ENCODE assay signal across 8 cellular contexts in genomic region chrX:39613508-39613921, GRCh38.
DNase-seq lines count a peak whose midpoint lies in the region; ATAC-seq lines count a peak whose summit lies in the region.

No MANE protein-coding gene starts in this region.

- peak; percentile 16 to 23 for ATAC-seq in activated T-cell treated with anti-CD3 and anti-CD28 coated beads, Interleukin-2, amount 50 U/mL, for 72 hours (replicated peaks in 1 of 2)
- ATAC-seq in GM21423 (IDR thresholded peaks at IDR 0.05; ENCODE audit: unreplicated experiment) (no peak), GM21515 (IDR thresholded peaks at IDR 0.05; ENCODE audit: unreplicated experiment) (no peak)

- no peaks in the 10 kb centered on the region for H3K27me3 Mint-ChIP-seq in activated naive CD4-positive, alpha-beta T cell treated with anti-CD3 and anti-CD28 coated beads for 36 hours (ENCODE audit: low read depth)
- peaks cover 36% of the 10 kb centered on the region for H3K27me3 Mint-ChIP-seq in activated T-cell treated with anti-CD3 and anti-CD28 coated beads, Interleukin-2, amount 50 U/mL, for 72 hours (ENCODE audit: low read depth)
- H3K27me3 Mint-ChIP-seq in immature natural killer cell (ENCODE audit: low read depth in 3 of 3) = peaks cover 9 to 31% (median 14%) of the 10 kb centered on the region in 3 donors

- no peaks in the 10 kb centered on the region for H3K9me3 Mint-ChIP-seq in activated naive CD4-positive, alpha-beta T cell treated with anti-CD3 and anti-CD28 coated beads for 36 hours
- peaks cover 0 to 2% of the 10 kb centered on the region in 2 donors for H3K9me3 Mint-ChIP-seq in activated T-cell treated with anti-CD3 and anti-CD28 coated beads, Interleukin-2, amount 50 U/mL, for 72 hours
- H3K9me3 Mint-ChIP-seq in immature natural killer cell = peaks cover 0 to 3% (median 0%) of the 10 kb centered on the region in 6 donors

- DNase-seq in activated naive CD4-positive, alpha-beta T cell treated with anti-CD3 and anti-CD28 coated beads for 36 hours = peak; percentile 29
- DNase-seq in activated naive CD4-positive, alpha-beta T cell treated with Interleukin-2 at 50 U/mL for 16 hours = no peak
- peak; percentile 53 for DNase-seq in NCI-H2029 treated with DMSO at 0.1 percent for 48 hours (lab: John Stamatoyannopoulos, UW)
- peak in 1 of 2 donors; percentile 24 for DNase-seq in activated T-cell treated with anti-CD3 and anti-CD28 coated beads, Interleukin-2, amount 50 U/mL, for 72 hours
- DNase-seq in immature natural killer cell = no peak
- peak; percentile 27 for DNase-seq in stimulated activated naive CD4-positive, alpha-beta T cell treated with Interleukin-2 at 50 U/mL for 16 hours (lab: John Stamatoyannopoulos, UW)

- H3K36me3 Mint-ChIP-seq in activated naive CD4-positive, alpha-beta T cell treated with anti-CD3 and anti-CD28 coated beads for 36 hours (ENCODE audit: low read depth) = no peaks in the 10 kb centered on the region
- H3K36me3 Mint-ChIP-seq in activated T-cell treated with anti-CD3 and anti-CD28 coated beads, Interleukin-2, amount 50 U/mL, for 72 hours (ENCODE audit: insufficient read depth in 2 of 2) = peaks cover 2 to 8% of the 10 kb centered on the region in 2 donors
- H3K36me3 Mint-ChIP-seq in immature natural killer cell = no peaks in the 10 kb centered on the region

- intact Hi-C loops in activated naive CD4-positive, alpha-beta T cell treated with anti-CD3 and anti-CD28 coated beads for 36 hours (cut with micrococcal nuclease) = loop anchor here (5.0 to 10.0 kb wide), 4 partner anchors 159 to 391 kb away; no protein-coding TSS in a partner anchor

- CTCF ChIA-PET in activated naive CD4-positive, alpha-beta T cell treated with anti-CD3 and anti-CD28 coated beads for 36 hours (lab: Charles Lee) = no interaction called here

- H3K4me3 Mint-ChIP-seq in activated naive CD4-positive, alpha-beta T cell treated with anti-CD3 and anti-CD28 coated beads for 36 hours = peak overlapping the region; percentile 70
- H3K4me3 Mint-ChIP-seq in activated T-cell treated with anti-CD3 and anti-CD28 coated beads, Interleukin-2, amount 50 U/mL, for 72 hours = peak overlapping the region; percentile 93
- peak overlapping the region in 3 of 5 donors; percentile 17 to 27 (median 20) for H3K4me3 Mint-ChIP-seq in immature natural killer cell

- peak overlapping the region; percentile 87 for H3K27ac Mint-ChIP-seq in activated naive CD4-positive, alpha-beta T cell treated with anti-CD3 and anti-CD28 coated beads for 36 hours
- H3K27ac Mint-ChIP-seq in activated T-cell treated with anti-CD3 and anti-CD28 coated beads, Interleukin-2, amount 50 U/mL, for 72 hours = peak overlapping the region; percentile 90
- no peak overlapping the region for H3K27ac Mint-ChIP-seq in immature natural killer cell

- H3K4me1 Mint-ChIP-seq in activated naive CD4-positive, alpha-beta T cell treated with anti-CD3 and anti-CD28 coated beads for 36 hours (ENCODE audit: low read depth) = peaks cover 22% of the 10 kb centered on the region
- peaks cover 38% of the 10 kb centered on the region for H3K4me1 Mint-ChIP-seq in activated T-cell treated with anti-CD3 and anti-CD28 coated beads, Interleukin-2, amount 50 U/mL, for 72 hours (ENCODE audit: low read depth)
- peaks cover 0 to 8% of the 10 kb centered on the region in 2 donors for H3K4me1 Mint-ChIP-seq in immature natural killer cell

Comparison
In these comparisons a context has a peak if more than half of its experiments do, and no peak if none do; other contexts are left out.
1. DNase-seq: peak in activated naive CD4-positive, alpha-beta T cell treated with anti-CD3 and anti-CD28 coated beads for 36 hours (single experiment), NCI-H2029 treated with DMSO at 0.1 percent for 48 hours (single experiment) and stimulated activated naive CD4-positive, alpha-beta T cell treated with Interleukin-2 at 50 U/mL for 16 hours (single experiment); none in activated naive CD4-positive, alpha-beta T cell treated with Interleukin-2 at 50 U/mL for 16 hours (single experiment) and immature natural killer cell (0 of 3).
2. H3K27ac Mint-ChIP-seq: peak in activated naive CD4-positive, alpha-beta T cell treated with anti-CD3 and anti-CD28 coated beads for 36 hours (single experiment) and activated T-cell treated with anti-CD3 and anti-CD28 coated beads, Interleukin-2, amount 50 U/mL, for 72 hours (single experiment); none in immature natural killer cell (0 of 6).
3. H3K4me3 Mint-ChIP-seq: peak in every context shown above with its lines; median percentile 93 in activated T-cell treated with anti-CD3 and anti-CD28 coated beads, Interleukin-2, amount 50 U/mL, for 72 hours; 70 in activated naive CD4-positive, alpha-beta T cell treated with anti-CD3 and anti-CD28 coated beads for 36 hours; 20 in immature natural killer cell.
4. ATAC-seq: peak in activated T-cell treated with anti-CD3 and anti-CD28 coated beads, Interleukin-2, amount 50 U/mL, for 72 hours (2 of 2); none in GM21423 (single experiment) and GM21515 (single experiment).